ENCODE assay signal across 34 cellular contexts in the genomic region with DNA sequence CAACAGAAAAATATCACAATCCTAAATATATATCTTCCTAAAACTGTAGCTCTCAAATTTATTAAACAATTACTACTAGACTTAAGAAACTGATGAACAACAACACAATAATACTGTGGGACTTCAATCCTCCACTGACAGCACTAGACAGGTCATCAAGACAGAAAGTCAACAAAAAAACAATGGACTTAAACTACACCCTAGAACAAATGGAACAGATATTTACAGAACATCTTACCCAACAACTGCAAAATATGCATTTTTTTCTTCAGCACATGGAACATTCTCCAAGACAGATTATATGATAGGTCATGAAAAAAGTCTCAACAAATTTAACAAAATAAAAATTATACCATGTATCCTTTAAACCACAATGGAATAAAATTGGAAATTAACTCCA.
"Had no signal": no experiment of that assay in that cellular context is flagged by ENCODE, and none has a peak within 500 bp of the region (broad histone marks: within the 10 kb centered on the region; RNA-seq: fewer than 3 reads in every experiment).

No MANE protein-coding gene starts in this region.

- H3K36me3 ChIP-seq: MG63 had no signal

- DNase-seq: Karpas-422, Kasumi-1, MG63, MM.1S, MV-4-11, NCI-H1048, NCI-H1092, NCI-H1092 treated with DMSO at 0.1 percent for 48 hours, NCI-H1105, NCI-H1105 treated with DMSO at 0.1 percent for 48 hours, NCI-H1417, NCI-H1417 treated with DMSO at 0.1 percent for 48 hours, NCI-H1436, NCI-H1436 treated with DMSO at 0.1 percent for 48 hours, NCI-H146, NCI-H1694, NCI-H1694 treated with DMSO at 0.1 percent for 48 hours, NCI-H187, NCI-H187 treated with DMSO at 0.1 percent for 48 hours, NCI-H1930, NCI-H2029, NCI-H2029 treated with DMSO at 0.1 percent for 48 hours, NCI-H2081, NCI-H2081 treated with DMSO at 0.1 percent for 48 hours, NCI-H2107, NCI-H2171, NCI-H2171 treated with DMSO at 0.1 percent for 48 hours, NCI-H2227 treated with DMSO at 0.1 percent for 48 hours, NCI-H226, NCI-H345, NCI-H446, NCI-H446 treated with DMSO at 0.1 percent for 48 hours, NCI-H510A had no signal

- H3K27ac ChIP-seq: KMS-11 had no signal

- H3K4me2 ChIP-seq: KMS-11 had no signal

- H3K4me3 ChIP-seq: MG63 had no signal

- H3K27me3 ChIP-seq: MG63 had no signal

- H3K9ac ChIP-seq: KMS-11 had no signal
